In the genomic region with DNA sequence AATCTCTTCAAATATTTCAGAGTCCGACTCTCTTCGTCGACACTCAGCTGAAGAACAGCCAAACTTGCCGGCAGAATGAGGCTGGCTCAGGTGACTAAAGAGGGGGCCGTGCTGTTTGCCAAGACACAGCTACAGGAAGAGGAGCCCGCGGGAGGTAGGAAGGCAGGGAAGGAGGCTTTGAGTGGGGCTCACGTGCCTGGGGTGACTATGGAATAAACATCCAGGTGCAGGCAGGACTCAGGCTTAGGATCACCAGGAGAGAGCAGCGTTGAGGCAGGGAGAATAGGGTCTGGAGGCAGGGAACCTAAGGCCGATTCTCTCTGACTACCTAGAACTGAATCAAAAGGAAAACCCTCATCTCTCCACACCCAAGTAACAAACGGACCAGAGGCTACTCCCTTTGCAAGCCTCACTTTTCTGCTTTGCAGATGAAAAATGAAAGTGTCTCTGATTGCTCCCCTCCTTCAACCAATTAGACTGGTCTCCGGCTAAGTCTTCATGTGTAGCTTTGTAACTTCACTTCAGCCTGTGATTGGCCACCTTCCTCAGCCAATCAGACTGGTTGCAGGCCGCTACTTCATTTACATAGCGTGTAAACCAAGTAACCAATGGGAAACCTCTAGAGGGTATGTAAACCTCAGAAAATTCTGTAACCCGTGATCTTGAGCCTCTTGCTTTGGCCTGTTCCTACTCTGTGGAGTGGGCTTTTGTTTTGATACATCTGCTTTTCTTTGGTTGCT, we compare ENCODE assay signal across 8 cellular contexts. TPM values are rescaled to one million over a fixed set of nuclear protein-coding genes. Genes with fewer than 3 reads are reported as not detected.
DNase-seq lines count a peak whose midpoint lies in the region; ATAC-seq and TF ChIP-seq lines count a peak whose summit lies in the region.

No MANE protein-coding gene starts in this region.

- H3K36me3 ChIP-seq in cardiac muscle cell: no peaks in the 10 kb centered on the region
- no peaks in the 10 kb centered on the region for H3K36me3 ChIP-seq in endocrine pancreas (ENCODE audit: control insufficient read depth, insufficient read depth, low read length)
- no peaks in the 10 kb centered on the region for H3K36me3 ChIP-seq in thyroid gland

- H3K27me3 ChIP-seq in cardiac muscle cell (no peaks in the 10 kb centered on the region), endocrine pancreas (ENCODE audit: control insufficient read depth, insufficient read depth, low read length) (no peaks in the 10 kb centered on the region), thyroid gland (no peaks in the 10 kb centered on the region)

- H3K9me3 ChIP-seq in cardiac muscle cell (ENCODE audit: low read depth) (no peaks in the 10 kb centered on the region), endocrine pancreas (ENCODE audit: control insufficient read depth, low read length) (no peaks in the 10 kb centered on the region), thyroid gland (no peaks in the 10 kb centered on the region)

- DNase-seq in cardiac muscle cell (ENCODE audit: low read depth in 1 of 2, low spot score in 1 of 2): peak in 1 of 2 donors; percentile 65
- no peak for DNase-seq in Right ventricle myocardium superior
- DNase-seq in NCI-H2107 treated with DMSO at 0.1 percent for 48 hours (lab: John Stamatoyannopoulos, UW; ENCODE audit: unreplicated experiment): peak; percentile 55
- DNase-seq in thyroid gland: peak; percentile 83 to 84
- DNase-seq in EL: no peak
- DNase-seq in SK-N-DZ (ENCODE audit: low spot score): no peak
- DNase-seq in NOMO-1 (lab: John Stamatoyannopoulos, UW; ENCODE audit: unreplicated experiment in 2 of 2): no peak

- H3K4me1 ChIP-seq in cardiac muscle cell (ENCODE audit: low read depth) (peaks cover 25% of the 10 kb centered on the region), endocrine pancreas (ENCODE audit: control insufficient read depth, insufficient read depth, low read length) (no peaks in the 10 kb centered on the region), thyroid gland (peaks cover 21 to 36% of the 10 kb centered on the region in 2 donors)

- no peak for ATAC-seq in Right ventricle myocardium superior (ENCODE audit: poor library complexity)

- H3K9ac ChIP-seq in endocrine pancreas (ENCODE audit: control insufficient read depth, insufficient read depth, low read length): peak overlapping the region; percentile 14

- 39 to 45% methylated on average over 15 of the region's 15 CpGs for WGBS in thyroid gland, 2 donors

- H3K4me3 ChIP-seq in cardiac muscle cell (no peak overlapping the region), endocrine pancreas (ENCODE audit: control insufficient read depth, insufficient read depth, low read length) (no peak overlapping the region), thyroid gland (replicated peaks in 1 of 3) (no peak overlapping the region)

- peak in 1 of 2 donors; percentile 37 for TF ChIP-seq POLR2A in thyroid gland (IDR thresholded peaks at IDR 0.05)

- TF ChIP-seq CTCF in cardiac muscle cell (IDR thresholded peaks at IDR 0.05; ENCODE audit: low read depth, low read length): peak; percentile 19
- peak in 2 of 6 experiments; percentile 13 to 19 for TF ChIP-seq CTCF in thyroid gland (IDR thresholded peaks at IDR 0.05)

- no peak overlapping the region for H3K27ac ChIP-seq in cardiac muscle cell
- peak overlapping the region in 2 of 3 donors; percentile 4 to 5 for H3K27ac ChIP-seq in thyroid gland

- intact Hi-C loops in Right ventricle myocardium superior (cut with DNase I): no loop called here
- intact Hi-C loops in thyroid gland (cut with DNase I): no loop called here

RNA-seq across cellular contexts. Expression of a gene that starts 19.7 kb away (rescaled TPM):
- total RNA-seq in cardiac muscle cell (1,301 and 1,791 TPM in 2 replicates), Right ventricle myocardium superior (158 TPM), thyroid gland (100 to 1,000 TPM in 2 of 4 donors, 10 to 100 TPM in 2; 54.4 to 124 (median 90.2) TPM)
- polyA plus RNA-seq in cardiac muscle cell: 675 and 686 TPM in 2 replicates
- 75.9 and 116 TPM in 2 replicates for polyA plus RNA-seq in SK-N-DZ (2014; cell fraction: cytosol; rRNA removed)
- polyA plus RNA-seq in SK-N-DZ (2014; cell fraction: nucleus; rRNA removed): 112 and 136 TPM in 2 replicates

Comparison
In these comparisons a context has a peak if more than half of its experiments do, and no peak if none do; other contexts are left out.
1. DNase-seq: peak in NCI-H2107 treated with DMSO at 0.1 percent for 48 hours (single experiment) and thyroid gland (2 of 2); none in Right ventricle myocardium superior (single experiment), EL (single experiment), SK-N-DZ (single experiment) and NOMO-1 (0 of 2).